Comparison of ENCODE assay signal across 10 cellular contexts in genomic region chr7:5694221-5694754, GRCh38.
A peak's percentile ranks its signal among the peaks of the same experiment; 100 is the strongest.
DNase-seq lines count a peak whose midpoint lies in the region; ATAC-seq, FAIRE-seq and TF ChIP-seq lines count a peak whose summit lies in the region.
"Had no signal": no experiment of that assay in that cellular context is flagged by ENCODE, and none has a peak within 500 bp of the region (broad histone marks: within the 10 kb centered on the region; RNA-seq: fewer than 3 reads in every experiment).

No MANE protein-coding gene starts in this region.

- peaks cover 32% of the 10 kb centered on the region for H3K36me3 Mint-ChIP-seq in T-helper 1 cell treated with Interleukin-12 subunit alpha and Interleukin-12 subunit beta and Interleukin-4 antibody, amounts not matched to agents 30 μg/mL and 1 μg/mL, for 36 hours (ENCODE audit: low read depth)

- intact Hi-C loops in testis (cut with DNase I; ENCODE audit: low total_unique reads) = no loop called here

- peaks cover 12% of the 10 kb centered on the region for H3K79me2 ChIP-seq in keratinocyte (ENCODE audit: control insufficient read depth, insufficient read depth, low read length)

- H3K4me3 Mint-ChIP-seq in T-helper 1 cell treated with Interleukin-12 subunit alpha and Interleukin-12 subunit beta and Interleukin-4 antibody, amounts not matched to agents 30 μg/mL and 1 μg/mL, for 36 hours = peak overlapping the region; percentile 4

- H3K27me3 ChIP-seq in keratinocyte (ENCODE audit: control insufficient read depth, extremely low read depth, insufficient read depth, low read length) (no peaks in the 10 kb centered on the region), testis (no peaks in the 10 kb centered on the region)

- dilution Hi-C loops in keratinocyte (cut with MboI; ENCODE audit: extremely low pct_ligation_motif_present, low sequenced_read_pairs) = no loop called here

- peak overlapping the region; percentile 88 for H3K4me2 ChIP-seq in keratinocyte (ENCODE audit: control insufficient read depth, extremely low read depth, insufficient read depth, low read depth, low read length)

- peaks cover 70% of the 10 kb centered on the region for H3K27me3 Mint-ChIP-seq in T-helper 1 cell treated with Interleukin-12 subunit alpha and Interleukin-12 subunit beta and Interleukin-4 antibody, amounts not matched to agents 30 μg/mL and 1 μg/mL, for 36 hours (ENCODE audit: low read depth)

- H3K4me3 ChIP-seq in keratinocyte (ENCODE audit: control insufficient read depth in 2 of 3, extremely low read depth in 1 of 3, insufficient read depth in 2 of 3, low read depth in 1 of 3, low read length in 3 of 3) = no peak overlapping the region
- H3K4me3 ChIP-seq in testis = no peak overlapping the region

- TF ChIP-seq CTCF in keratinocyte (optimal IDR thresholded peaks at IDR 0.05 in 1 of 3, IDR thresholded peaks at IDR 0.05 in 1 of 3, conservative IDR thresholded peaks at IDR 0.05 in 1 of 3; ENCODE audit: extremely low read depth in 1 of 3, insufficient read depth in 2 of 3, low read length in 3 of 3) (no peak), testis (IDR thresholded peaks at IDR 0.05) (no peak)

- H3K4me1 Mint-ChIP-seq in T-helper 1 cell treated with Interleukin-12 subunit alpha and Interleukin-12 subunit beta and Interleukin-4 antibody, amounts not matched to agents 30 μg/mL and 1 μg/mL, for 36 hours (ENCODE audit: low read depth) = peaks cover 74% of the 10 kb centered on the region

- 35 to 46% methylated on average over 5 of the region's 5 CpGs for WGBS in testis, 2 donors

- no peaks in the 10 kb centered on the region for H3K9me1 ChIP-seq in keratinocyte (ENCODE audit: control insufficient read depth, extremely low read depth, insufficient read depth, low read length)

- peaks cover 9 to 20% of the 10 kb centered on the region in 2 experiments for H3K36me3 ChIP-seq in keratinocyte (ENCODE audit: control insufficient read depth in 2 of 2, extremely low read depth in 1 of 2, insufficient read depth in 2 of 2, low read length in 2 of 2)
- no peaks in the 10 kb centered on the region for H3K36me3 ChIP-seq in testis (ENCODE audit: low read depth, missing control alignments)

- DNase-seq in T-helper 1 cell (no peak), keratinocyte (ENCODE audit: low read depth, low spot score) (no peak), testis (no peak), HuH-7.5 (ENCODE audit: low spot score) (no peak)
- DNase-seq: NCI-H2171 had no signal

- FAIRE-seq in keratinocyte (lab: Jason Lieb, UNC) = no peak

- H3K9ac ChIP-seq in keratinocyte (ENCODE audit: control insufficient read depth, extremely low read depth, insufficient read depth, low read length) = no peak overlapping the region

- ATAC-seq in GM21528 (IDR thresholded peaks at IDR 0.05; ENCODE audit: low FRiP score, unreplicated experiment) (no peak), HG03045 (IDR thresholded peaks at IDR 0.05; ENCODE audit: unreplicated experiment) (no peak)

- peak overlapping the region; percentile 43 for H3K27ac Mint-ChIP-seq in T-helper 1 cell treated with Interleukin-12 subunit alpha and Interleukin-12 subunit beta and Interleukin-4 antibody, amounts not matched to agents 30 μg/mL and 1 μg/mL, for 36 hours

- H3K9me3 Mint-ChIP-seq in T-helper 1 cell treated with Interleukin-12 subunit alpha and Interleukin-12 subunit beta and Interleukin-4 antibody, amounts not matched to agents 30 μg/mL and 1 μg/mL, for 36 hours = no peaks in the 10 kb centered on the region

- TF ChIP-seq POLR2A in testis (IDR thresholded peaks at IDR 0.05) = no peak

- no peaks in the 10 kb centered on the region for H4K20me1 ChIP-seq in keratinocyte (ENCODE audit: control insufficient read depth, extremely low read depth, insufficient read depth, low read length)

- H3K9me3 ChIP-seq in keratinocyte (ENCODE audit: control insufficient read depth, low read depth, low read length) (no peaks in the 10 kb centered on the region), testis (no peaks in the 10 kb centered on the region)

- H2AFZ ChIP-seq in keratinocyte (ENCODE audit: control insufficient read depth, low read length) = no peak overlapping the region

- H3K4me1 ChIP-seq in keratinocyte (ENCODE audit: control insufficient read depth, extremely low read depth, insufficient read depth, low read length) = peaks cover 40% of the 10 kb centered on the region
- peaks cover 91% of the 10 kb centered on the region for H3K4me1 ChIP-seq in testis

- H3K27ac ChIP-seq in angular gyrus (ENCODE audit: low read depth, low read length) = peak overlapping the region; percentile 85
- peak overlapping the region; percentile 97 for H3K27ac ChIP-seq in keratinocyte (ENCODE audit: control insufficient read depth, insufficient read depth, low read length)
- H3K27ac ChIP-seq in testis = peak overlapping the region; percentile 61 to 81
- H3K27ac ChIP-seq: 22Rv1 had no signal
